27 cellular contexts compared by ENCODE assay signal in genomic region chr5:75869891-75870290, GRCh38.
"Had no signal": no experiment of that assay in that cellular context is flagged by ENCODE, and none has a peak within 500 bp of the region (broad histone marks: within the 10 kb centered on the region; RNA-seq: fewer than 3 reads in every experiment).

No MANE protein-coding gene starts in this region.

- H3K27ac ChIP-seq: adrenal gland, KMS-11, SJCRH30 had no signal

- H3K4me1 ChIP-seq: adrenal gland, SJCRH30 had no signal

- H3K9me3 Mint-ChIP-seq: activated naive CD8-positive, alpha-beta T cell treated with anti-CD3 and anti-CD28 coated beads, Interleukin-2, amount 10 ng/mL, durations not matched to agents 7 days and 5 days had no signal

- H3K4me2 ChIP-seq: KMS-11 had no signal

- H3K4me1 Mint-ChIP-seq: activated naive CD8-positive, alpha-beta T cell treated with anti-CD3 and anti-CD28 coated beads, Interleukin-2, amount 10 ng/mL, durations not matched to agents 7 days and 5 days; WTC11 had no signal

- DNase-seq: activated CD4-positive, alpha-beta T cell treated with anti-CD3 and anti-CD28 coated beads for 48 hours; activated CD4-positive, alpha-beta T cell treated with anti-CD3 and anti-CD28 coated beads, Interleukin-2, amount 50 U/mL, for 4 hours; activated CD4-positive, CD25-positive, alpha-beta regulatory T cell treated with anti-CD3 and anti-CD28 coated beads, Interleukin-2, amount 50 U/mL, for 72 hours; activated CD8-positive, alpha-beta memory T cell treated with anti-CD3 and anti-CD28 coated beads, Interleukin-2, amount 50 U/mL, for 48 hours; activated CD8-positive, alpha-beta T cell treated with anti-CD3 and anti-CD28 coated beads, Interleukin-2, amount 10 ng/mL, durations not matched to agents 7 days and 5 days; activated naive CD4-positive, alpha-beta T cell treated with anti-CD3 and anti-CD28 coated beads, Interleukin-2, amount 50 U/mL, for 16 hours; activated naive CD8-positive, alpha-beta T cell treated with anti-CD3 and anti-CD28 coated beads, Interleukin-2, amount 10 ng/mL, durations not matched to agents 7 days and 5 days; activated T-cell treated with anti-CD3 and anti-CD28 coated beads, Interleukin-2, amount 50 U/mL, for 1 hour; adrenal gland; anterior cingulate cortex; central memory CD4-positive, alpha-beta T cell; MG63; MV-4-11; NCI-H1092 treated with DMSO at 0.1 percent for 48 hours; NCI-H1436; NCI-H187; NCI-H2081; NCI-H345; NCI-H510A; NCI-H526 treated with DMSO at 0.1 percent for 48 hours; NCI-H82; Right ventricle myocardium superior; SJCRH30; SW 1271 had no signal

- H3K36me3 ChIP-seq: adrenal gland, MG63, SJCRH30 had no signal

- H3K27ac Mint-ChIP-seq: activated CD8-positive, alpha-beta T cell treated with anti-CD3 and anti-CD28 coated beads, Interleukin-2, amount 10 ng/mL, durations not matched to agents 7 days and 5 days; activated naive CD8-positive, alpha-beta T cell treated with anti-CD3 and anti-CD28 coated beads, Interleukin-2, amount 10 ng/mL, durations not matched to agents 7 days and 5 days; WTC11 had no signal

- H3K9me3 ChIP-seq: adrenal gland, MG63, SJCRH30 had no signal

- H3K36me3 Mint-ChIP-seq: activated naive CD8-positive, alpha-beta T cell treated with anti-CD3 and anti-CD28 coated beads, Interleukin-2, amount 10 ng/mL, durations not matched to agents 7 days and 5 days; WTC11 had no signal

- H3K27me3 ChIP-seq: adrenal gland, MG63 had no signal

- H3K9ac ChIP-seq: KMS-11 had no signal

- ATAC-seq: activated CD8-positive, alpha-beta T cell treated with anti-CD3 and anti-CD28 coated beads, Interleukin-2, amount 10 ng/mL, durations not matched to agents 7 days and 5 days; SK-N-SH treated with all-trans-retinoic acid at 6 μM for 48 hours; WTC11 had no signal

- H3K4me3 ChIP-seq: adrenal gland, MG63, SJCRH30 had no signal

- H3K4me3 Mint-ChIP-seq: activated CD8-positive, alpha-beta T cell treated with anti-CD3 and anti-CD28 coated beads, Interleukin-2, amount 10 ng/mL, durations not matched to agents 7 days and 5 days; activated naive CD8-positive, alpha-beta T cell treated with anti-CD3 and anti-CD28 coated beads, Interleukin-2, amount 10 ng/mL, durations not matched to agents 7 days and 5 days; WTC11 had no signal

- H3K27me3 Mint-ChIP-seq: activated naive CD8-positive, alpha-beta T cell treated with anti-CD3 and anti-CD28 coated beads, Interleukin-2, amount 10 ng/mL, durations not matched to agents 7 days and 5 days had no signal
